15 cellular contexts compared by ENCODE assay signal in the genomic region with DNA sequence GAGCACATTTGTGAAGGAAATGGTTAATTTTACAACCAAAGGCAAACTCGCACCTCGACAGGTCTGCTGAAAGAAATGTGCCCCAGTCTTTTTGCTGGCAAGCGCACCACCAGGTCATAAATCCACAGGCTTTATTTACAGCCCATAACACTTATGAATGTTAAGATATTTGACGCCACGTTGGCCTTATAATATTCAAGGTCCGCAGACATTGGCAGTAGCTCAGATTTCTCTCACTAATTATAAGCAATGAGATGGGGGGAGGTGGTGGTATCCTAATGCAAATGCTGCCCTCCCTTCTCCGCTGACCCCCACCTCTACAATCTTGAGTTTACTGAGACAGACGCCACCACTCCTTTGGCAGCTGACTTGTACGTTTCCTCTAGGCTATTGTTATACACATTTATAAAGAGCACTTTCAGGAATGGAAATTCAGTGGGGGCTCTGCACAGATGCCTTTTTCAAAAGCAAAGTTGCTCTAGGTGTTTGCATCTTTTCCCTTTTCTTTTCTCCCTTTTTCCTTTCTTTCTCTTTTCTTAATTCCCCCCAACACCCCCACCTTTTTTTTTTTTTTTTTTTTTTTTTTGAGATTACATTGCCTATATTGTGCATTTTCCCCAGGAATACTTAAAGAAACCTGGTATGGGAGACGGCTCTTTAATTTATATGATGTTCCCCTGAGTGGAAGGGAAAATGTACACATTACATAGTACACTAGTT. TPM values are rescaled to one million over a fixed set of nuclear protein-coding genes. Genes with fewer than 3 reads are reported as not detected.
DNase-seq lines count a peak whose midpoint lies in the region; ATAC-seq and TF ChIP-seq lines count a peak whose summit lies in the region.
"Had no signal": no experiment of that assay in that cellular context is flagged by ENCODE, and none has a peak within 500 bp of the region (broad histone marks: within the 10 kb centered on the region; RNA-seq: fewer than 3 reads in every experiment).

No MANE protein-coding gene starts in this region.

- intact Hi-C loops in mammary epithelial cell (cut with micrococcal nuclease) = no loop called here

- H3K36me3 Mint-ChIP-seq in HFFc6 (ENCODE audit: low read depth) = peaks cover 20% of the 10 kb centered on the region

- H3K79me2 ChIP-seq in mammary epithelial cell (ENCODE audit: insufficient read depth, low read length) = peaks cover 89% of the 10 kb centered on the region

- H3K27me3 Mint-ChIP-seq in HFFc6 (ENCODE audit: insufficient read depth) = no peaks in the 10 kb centered on the region

- no peak for TF ChIP-seq CTCF in HFFc6 (IDR thresholded peaks at IDR 0.05)
- no peak for TF ChIP-seq CTCF in mammary epithelial cell (conservative IDR thresholded peaks at IDR 0.05 in 1 of 2, IDR thresholded peaks at IDR 0.05 in 1 of 2; ENCODE audit: extremely low read depth in 1 of 2, insufficient read depth in 1 of 2, low read depth in 1 of 2, low read length in 2 of 2)

- no peak overlapping the region for H3K9ac ChIP-seq in mammary epithelial cell (ENCODE audit: insufficient read depth, low read length)
- no peak overlapping the region for H3K9ac ChIP-seq in muscle layer of colon (ENCODE audit: low read length)
- H3K9ac ChIP-seq: KMS-11 had no signal

- in situ Hi-C loops in mammary epithelial cell (cut with MboI; ENCODE audit: low sequenced_read_pairs in 2 of 2) = no loop called here

- no peaks in the 10 kb centered on the region for H4K20me1 ChIP-seq in mammary epithelial cell (ENCODE audit: insufficient read depth, low read length)

- WGBS in mammary epithelial cell (ENCODE audit: low coverage, missing lambda C conversion rate) = 88% methylated on average over 10 of the region's 10 CpGs

- H3K27ac ChIP-seq in mammary epithelial cell (ENCODE audit: insufficient read depth, low read depth, low read length) = peak overlapping the region; percentile 60
- H3K27ac ChIP-seq in muscle layer of colon (ENCODE audit: low read depth, low read length) = peak overlapping the region; percentile 55
- H3K27ac ChIP-seq: KMS-11 had no signal

- H3K4me1 ChIP-seq in mammary epithelial cell (ENCODE audit: insufficient read depth, low read length) (peaks cover 59% of the 10 kb centered on the region), muscle layer of colon (ENCODE audit: insufficient read depth, low read length) (peaks cover 54% of the 10 kb centered on the region)

- peak overlapping the region; percentile 80 for H3K4me2 ChIP-seq in mammary epithelial cell (ENCODE audit: insufficient read depth, low read depth, low read length)
- H3K4me2 ChIP-seq: KMS-11 had no signal

- ATAC-seq in HG03571 (IDR thresholded peaks at IDR 0.05; ENCODE audit: unreplicated experiment) (no peak), HG02642 (IDR thresholded peaks at IDR 0.05; ENCODE audit: poor library complexity, unreplicated experiment) (no peak), GM18511 (IDR thresholded peaks at IDR 0.05; ENCODE audit: unreplicated experiment) (no peak)

- H3K4me3 ChIP-seq in mammary epithelial cell (replicated peaks in 1 of 3; ENCODE audit: insufficient read depth in 1 of 3, low read depth in 2 of 3, low read length in 3 of 3) (no peak overlapping the region), muscle layer of colon (ENCODE audit: low read depth in 1 of 2, low read length in 2 of 2) (peak overlapping the region in 1 of 2 donors; percentile 41)

- H3K9me3 ChIP-seq in mammary epithelial cell (replicated peaks; ENCODE audit: insufficient read depth, low read length) (no peaks in the 10 kb centered on the region), muscle layer of colon (ENCODE audit: low read length) (no peaks in the 10 kb centered on the region)

- dilution Hi-C loops in mammary epithelial cell (cut with HindIII; ENCODE audit: low sequenced_read_pairs) = no loop called here

- peak overlapping the region; percentile 96 for H3K4me3 Mint-ChIP-seq in HFFc6

- H3K36me3 ChIP-seq in mammary epithelial cell (ENCODE audit: insufficient read depth, low read length) = no peaks in the 10 kb centered on the region
- H3K36me3 ChIP-seq in muscle layer of colon (ENCODE audit: insufficient read depth, low read length) = no peaks in the 10 kb centered on the region

- H3K9me3 Mint-ChIP-seq in HFFc6 = no peaks in the 10 kb centered on the region

- no peak overlapping the region for H2AFZ ChIP-seq in mammary epithelial cell (ENCODE audit: low read depth, low read length)

- DNase-seq in A172 (ENCODE audit: low spot score) = peak; percentile 78
- peak; percentile 23 for DNase-seq in HFFc6
- no peak for DNase-seq in mammary epithelial cell
- no peak for DNase-seq in NCI-H1930 (lab: John Stamatoyannopoulos, UW)
- DNase-seq: caudate nucleus; glutamatergic neuron; naive B cell; NCI-H510A treated with DMSO at 0.1 percent for 48 hours; stimulated activated CD4-positive, alpha-beta T cell treated with anti-CD3 and anti-CD28 coated beads, Interleukin-4, amount 100 ng/mL, for 1 hour; T-helper 2 cell had no signal

- H3K4me1 Mint-ChIP-seq in HFFc6 (ENCODE audit: low read depth) = peaks cover 81% of the 10 kb centered on the region

- H3K27me3 ChIP-seq in mammary epithelial cell (ENCODE audit: insufficient read depth, low read length) (no peaks in the 10 kb centered on the region), muscle layer of colon (ENCODE audit: control insufficient read depth in 1 of 2, insufficient read depth in 2 of 2, low read length in 2 of 2) (no peaks in the 10 kb centered on the region)

- CTCF ChIA-PET in mammary epithelial cell (lab: Charles Lee; ENCODE audit: low non-redundant PET) = interaction anchor here (0.6 kb wide), 1 partner anchor 23 kb away, joined by 4 read pairs; no protein-coding TSS in a partner anchor

- BruUV-seq in mammary epithelial cell (replicated peaks; lab: Mats Ljungman, UMichigan) = no TSS peak

- peak overlapping the region; percentile 89 for H3K27ac Mint-ChIP-seq in HFFc6
- H3K27ac Mint-ChIP-seq: naive B cell had no signal

RNA-seq across cellular contexts. Expression of gene TCF7L2, which starts 6.7 kb away (rescaled TPM):
- 3.0 TPM in 2 replicates for total RNA-seq in A172 (2014; rRNA removed; shearing (Covaris generic))
- total RNA-seq in HFFc6 (2021; fragmentation: NEBNext Ultra II Directional; extraction: Animal tissue kit (Norgen Biotek cat#: 25700)) = 10 to 100 TPM; 14.6 to 18.1 (median 16.2) TPM
- total RNA-seq in mammary epithelial cell = 10 to 100 TPM in 1 of 2 donors, 1 to 10 TPM in 1; 7.7 to 19.4 TPM
- polyA plus RNA-seq in mammary epithelial cell = 3.4 TPM
- 7.8 TPM for polyA minus RNA-seq in mammary epithelial cell

Comparison
In these comparisons a context has a peak if more than half of its experiments do, and no peak if none do; other contexts are left out.
1. DNase-seq: peak in A172 (single experiment) and HFFc6 (single experiment); none in mammary epithelial cell (single experiment) and NCI-H1930 (0 of 2).